Comparison of ENCODE assay signal across 10 cellular contexts in genomic region chr16:85003723-85004586, GRCh38. TPM values are rescaled to one million over a fixed set of nuclear protein-coding genes. Genes with fewer than 3 reads are reported as not detected.
DNase-seq lines count a peak whose midpoint lies in the region; ATAC-seq, FAIRE-seq and TF ChIP-seq lines count a peak whose summit lies in the region.
"Had no signal": no experiment of that assay in that cellular context is flagged by ENCODE, and none has a peak within 500 bp of the region (broad histone marks: within the 10 kb centered on the region; RNA-seq: fewer than 3 reads in every experiment).

No MANE protein-coding gene starts in this region.

- ATAC-seq in K562 = peak; percentile 10; the same call in 1 of the 3 replicates
- no peak for ATAC-seq in HepG2
- no peak for ATAC-seq in stimulated activated effector memory CD8-positive, alpha-beta T cell treated with anti-CD3 and anti-CD28 coated beads, Interleukin-12 subunit alpha, Interleukin-12 subunit beta, amount 100 ng/mL, for 72 hours
- no peak for ATAC-seq in GM18502 (IDR thresholded peaks at IDR 0.05; ENCODE audit: poor library complexity, unreplicated experiment)

- TF ChIP-seq EP300 in K562 (IDR thresholded peaks at IDR 0.05; ENCODE audit: low read length) (no peak), HepG2 (IDR thresholded peaks at IDR 0.05; ENCODE audit: low read depth in 2 of 2, low read length in 2 of 2) (no peak), HepG2 (CRISPR knock-in tag; IDR thresholded peaks at IDR 0.05; ENCODE audit: borderline replicate concordance) (no peak)

- H3K4me2 ChIP-seq in GM23248 (ENCODE audit: unreplicated experiment) = peak overlapping the region; percentile 88
- peak overlapping the region; percentile 34; the same call in 1 of the 2 replicates for H3K4me2 ChIP-seq in K562 (ENCODE audit: insufficient read depth, low read length)
- 0 out of 2 replicates have a peak overlapping the region, but pooled peaks have one; percentile 13 for H3K4me2 ChIP-seq in HepG2 (ENCODE audit: low read depth, low read length)

- peaks cover 89% of the 10 kb centered on the region for H3K79me2 ChIP-seq in GM23248 (ENCODE audit: insufficient read depth)
- H3K79me2 ChIP-seq in K562 (ENCODE audit: control insufficient read depth, insufficient read depth, low read length) = peaks cover 95% of the 10 kb centered on the region
- peaks cover 87% of the 10 kb centered on the region for H3K79me2 ChIP-seq in HepG2 (ENCODE audit: insufficient read depth, low read length)

- H3K4me1 ChIP-seq in GM23248 (ENCODE audit: insufficient read depth) (peaks cover 49% of the 10 kb centered on the region), K562 (replicated peaks in 1 of 2; ENCODE audit: control insufficient read depth in 2 of 2, insufficient read depth in 2 of 2, low read length in 2 of 2) (peaks cover 38 to 51% of the 10 kb centered on the region in 2 experiments), HepG2 (ENCODE audit: insufficient read depth, low read length) (peaks cover 98% of the 10 kb centered on the region)

- H3K36me3 Mint-ChIP-seq in stimulated activated effector memory CD8-positive, alpha-beta T cell treated with anti-CD3 and anti-CD28 coated beads, Interleukin-12 subunit alpha, Interleukin-12 subunit beta, amount 100 ng/mL, for 72 hours = peaks cover 32% of the 10 kb centered on the region

- TF ChIP-seq POLR2A in K562 (conservative IDR thresholded peaks at IDR 0.05) (no peak), HepG2 (IDR thresholded peaks at IDR 0.05; ENCODE audit: insufficient read depth in 1 of 2, low read depth in 2 of 2, low read length in 2 of 2) (no peak)

- CTCF ChIA-PET in K562 (lab: Yijun Ruan, JAX; ENCODE audit: low intra/inter-chr PET ratio) = no interaction called here
- CTCF ChIA-PET in HepG2 (lab: Yijun Ruan, JAX; ENCODE audit: low intra/inter-chr PET ratio, low total read pairs) = no interaction called here

- H3K9me3 ChIP-seq in GM23248 (ENCODE audit: low read depth) = no peaks in the 10 kb centered on the region
- no peaks in the 10 kb centered on the region for H3K9me3 ChIP-seq in K562 (replicated peaks; ENCODE audit: control insufficient read depth, insufficient read depth, low read depth, low read length)
- no peaks in the 10 kb centered on the region for H3K9me3 ChIP-seq in HepG2 (ENCODE audit: low read length)

- TF ChIP-seq CTCF in K562 (IDR thresholded peaks at IDR 0.05 in 2 of 3, conservative IDR thresholded peaks at IDR 0.05 in 1 of 3; ENCODE audit: insufficient read depth in 2 of 3, low read depth in 1 of 3, low read length in 3 of 3) (no peak), HepG2 (CRISPR knock-in tag; IDR thresholded peaks at IDR 0.05) (no peak), GM10266 (IDR thresholded peaks at IDR 0.05; ENCODE audit: control insufficient read depth, insufficient read depth, low read depth, missing control alignments) (no peak)

- H3K4me3 ChIP-seq in GM23248 (no peak overlapping the region), K562 (no peak overlapping the region), HepG2 (replicated peaks in 1 of 3; ENCODE audit: insufficient read depth in 1 of 3, low read depth in 2 of 3, low read length in 3 of 3) (no peak overlapping the region)

- H3K27ac Mint-ChIP-seq in stimulated activated effector memory CD8-positive, alpha-beta T cell treated with anti-CD3 and anti-CD28 coated beads, Interleukin-12 subunit alpha, Interleukin-12 subunit beta, amount 100 ng/mL, for 72 hours = peak overlapping the region; percentile 85

- POLR2A ChIA-PET in K562 (lab: Yijun Ruan, JAX) (interaction anchor here (0.8 to 2.8 kb wide), 2 partner anchors 8 to 22 kb away, joined by 3 to 15 read pairs; no protein-coding TSS in a partner anchor), HepG2 (lab: Yijun Ruan, JAX) (interaction anchor here (2.1 kb wide), 1 partner anchor 9 kb away, joined by 9 read pairs; no protein-coding TSS in a partner anchor)

- WGBS in GM23248 (ENCODE audit: low coverage in 1 of 2, low lambda C conversion rate in 2 of 2, missing lambda C conversion rate in 2 of 2), 2 experiments = 54 to 58% methylated on average over 13 to 16 of the region's 16 CpGs
- 26% methylated on average over 16 of the region's 16 CpGs for WGBS in K562 (ENCODE audit: insufficient coverage, low coverage, missing lambda C conversion rate)
- 92% methylated on average over 16 of the region's 16 CpGs for WGBS in HepG2 (ENCODE audit: low lambda C conversion rate)

- peaks cover 57% of the 10 kb centered on the region for H3K4me1 Mint-ChIP-seq in stimulated activated effector memory CD8-positive, alpha-beta T cell treated with anti-CD3 and anti-CD28 coated beads, Interleukin-12 subunit alpha, Interleukin-12 subunit beta, amount 100 ng/mL, for 72 hours

- peaks cover 16% of the 10 kb centered on the region for H3K9me1 ChIP-seq in K562 (ENCODE audit: control insufficient read depth, insufficient read depth, low read length)

- H3K9me3 Mint-ChIP-seq in stimulated activated effector memory CD8-positive, alpha-beta T cell treated with anti-CD3 and anti-CD28 coated beads, Interleukin-12 subunit alpha, Interleukin-12 subunit beta, amount 100 ng/mL, for 72 hours = no peaks in the 10 kb centered on the region

- TF ChIP-seq RAD21 in K562 (CRISPR knock-in tag; conservative IDR thresholded peaks at IDR 0.05 in 1 of 2, IDR thresholded peaks at IDR 0.05 in 1 of 2) = no peak
- TF ChIP-seq RAD21 in HepG2 (CRISPR knock-in tag; IDR thresholded peaks at IDR 0.05) = no peak

- FAIRE-seq in K562 (lab: Jason Lieb, UNC) = no peak
- FAIRE-seq in HepG2 (lab: Jason Lieb, UNC) = no peak
- no peak for FAIRE-seq in urothelium cell line (lab: Jason Lieb, UNC)

- in situ Hi-C loops in GM23248 (cut with MboI) (no loop called here), K562 (cut with MboI) (no loop called here), HepG2 (cut with HindIII; ENCODE audit: extremely low pct_ligation_motif_present, low pct_unique_long_range_greater_than_20kb) (no loop called here)

- BruUV-seq in K562 (replicated peaks; lab: Mats Ljungman, UMichigan) (no TSS peak), HepG2 (replicated peaks; lab: Mats Ljungman, UMichigan) (no TSS peak)

- H3F3A ChIP-seq in GM23248 (ENCODE audit: insufficient read depth) = peaks cover 36% of the 10 kb centered on the region

- H3K27ac ChIP-seq in GM23248 (peak overlapping the region; percentile 94), K562 (ENCODE audit: extremely low read depth, low read depth, low read length) (0 out of 3 replicates have a peak overlapping the region, but pooled peaks have one; percentile 10), HepG2 (ENCODE audit: extremely low read length, insufficient read depth, low read length) (no peak overlapping the region)

- no peak for DNase-seq in GM23248
- DNase-seq in K562 (ENCODE audit: extremely low read depth in 1 of 4, low spot score in 3 of 4) = peak in 2 of 4 experiments; percentile 28 to 31
- DNase-seq in HepG2 (ENCODE audit: low spot score) = no peak
- no peak for DNase-seq in stimulated activated effector memory CD8-positive, alpha-beta T cell treated with anti-CD3 and anti-CD28 coated beads, Interleukin-12 subunit alpha, Interleukin-12 subunit beta, amount 100 ng/mL, for 72 hours (ENCODE audit: low spot score in 2 of 2)
- no peak for DNase-seq in GM10266 (ENCODE audit: extremely low spot score)
- no peak for DNase-seq in NCI-H748 treated with DMSO at 0.1 percent for 48 hours (lab: John Stamatoyannopoulos, UW)
- no peak for DNase-seq in urothelium cell line (ENCODE audit: low spot score)
- DNase-seq: activated CD8-positive, alpha-beta memory T cell treated with anti-CD3 and anti-CD28 coated beads, Interleukin-2, amount 50 U/mL, for 4 hours; NCI-H2227 treated with DMSO at 0.1 percent for 48 hours had no signal

- no peak overlapping the region for H3K4me3 Mint-ChIP-seq in stimulated activated effector memory CD8-positive, alpha-beta T cell treated with anti-CD3 and anti-CD28 coated beads, Interleukin-12 subunit alpha, Interleukin-12 subunit beta, amount 100 ng/mL, for 72 hours

- H3K27me3 ChIP-seq in GM23248 (replicated peaks; ENCODE audit: insufficient read depth) (no peaks in the 10 kb centered on the region), K562 (ENCODE audit: control insufficient read depth in 2 of 2, insufficient read depth in 2 of 2, low read length in 2 of 2) (no peaks in the 10 kb centered on the region), HepG2 (ENCODE audit: control insufficient read depth in 1 of 2, insufficient read depth in 2 of 2, low read length in 2 of 2) (no peaks in the 10 kb centered on the region)

- intact Hi-C loops in K562 (cut with micrococcal nuclease) (no loop called here), HepG2 (cut with micrococcal nuclease; ENCODE audit: unreplicated experiment) (no loop called here)

- H4K20me1 ChIP-seq in GM23248 (ENCODE audit: insufficient read depth) (no peaks in the 10 kb centered on the region), K562 (replicated peaks; ENCODE audit: control insufficient read depth, insufficient read depth, low read length) (peaks cover 45% of the 10 kb centered on the region), HepG2 (ENCODE audit: insufficient read depth, low read length) (peaks cover 21% of the 10 kb centered on the region; the same call in 1 of the 2 replicates)

- H3K9ac ChIP-seq in GM23248 = 0 out of 2 replicates have a peak overlapping the region, but pooled peaks have one; percentile 8
- H3K9ac ChIP-seq in K562 (ENCODE audit: insufficient read depth in 1 of 2, low read depth in 2 of 2, low read length in 2 of 2) = peak overlapping the region in 1 of 2 experiments; percentile 73; a peak in 1 of 4 replicates
- no peak overlapping the region for H3K9ac ChIP-seq in HepG2 (ENCODE audit: insufficient read depth, low read depth, low read length)

- no peaks in the 10 kb centered on the region for H3K36me3 ChIP-seq in GM23248 (ENCODE audit: low read depth)
- peaks cover 63% of the 10 kb centered on the region for H3K36me3 ChIP-seq in K562 (ENCODE audit: control insufficient read depth, insufficient read depth, low read length)
- peaks cover 7% of the 10 kb centered on the region in 2 experiments; a peak in 4 of 5 replicates for H3K36me3 ChIP-seq in HepG2 (replicated peaks in 1 of 2; ENCODE audit: control insufficient read depth in 1 of 2, insufficient read depth in 2 of 2, low read length in 2 of 2)

- no peaks in the 10 kb centered on the region for H3K9me2 ChIP-seq in GM23248 (ENCODE audit: insufficient read depth)

- H2AFZ ChIP-seq in GM23248 (no peak overlapping the region), K562 (ENCODE audit: low read depth, low read length) (no peak overlapping the region), HepG2 (ENCODE audit: low read length) (no peak overlapping the region)

RNA-seq across cellular contexts. Expression of gene ZDHHC7, which starts 7.4 kb away (rescaled TPM):
- 71.8 and 95.2 TPM in 2 replicates for total RNA-seq in GM23248 (2014; rRNA removed; shearing (Covaris generic))
- 39.3 and 39.9 TPM in 2 replicates for polyA plus RNA-seq in GM23248 (2016; fragmentation: Nextera tagmentation; extraction: Ambion mirVana)
- total RNA-seq in K562 (2011; cell fraction: chromatin; rRNA removed; ENCODE audit: low replicate concordance) = 116 and 182 TPM in 2 replicates
- 70.2 and 72.6 TPM in 2 replicates for total RNA-seq in K562 (2011; cell fraction: nucleolus; rRNA removed)
- total RNA-seq in K562 (2011; cell fraction: nucleoplasm; rRNA removed) = 82.7 and 89.1 TPM in 2 replicates
- 37.4 and 42.5 TPM in 2 replicates for total RNA-seq in K562 (2014; rRNA removed)
- 37.2 and 38.1 TPM in 2 replicates for total RNA-seq in K562 (2014; rRNA removed; fragmentation: Illumina TruSeq; extraction: Trizol)
- 44.5 and 44.6 TPM in 2 replicates for total RNA-seq in K562 (2015; rRNA removed; fragmentation: Illumina TruSeq; extraction: Trizol)
- 45.7 and 47.0 TPM in 2 replicates for total RNA-seq in K562 (2021)
- 36.5 and 42.5 TPM in 2 replicates for polyA plus RNA-seq in K562 (2011; rRNA removed)
- polyA plus RNA-seq in K562 (2011; cell fraction: cytosol; rRNA removed) = 43.9 and 59.7 TPM in 2 replicates
- 78.8 and 96.8 TPM in 2 replicates for polyA plus RNA-seq in K562 (2011; cell fraction: nucleus; rRNA removed)
- polyA plus RNA-seq in K562 (2012) = 37.6 and 39.5 TPM in 2 replicates
- 48.2 and 49.7 TPM in 2 replicates for polyA plus RNA-seq in K562 (2014; fragmentation: Illumina TruSeq; extraction: Trizol)
- 1 to 10 TPM; 1.7 to 1.8 TPM for polyA plus RNA-seq in K562 (2014; fragmentation: Nextera tagmentation; extraction: Ambion mirVana)
- 31.3 and 39.8 TPM in 2 replicates for polyA plus RNA-seq in K562 (2014; rRNA removed)
- polyA minus RNA-seq in K562 (2011; rRNA and poly(A)+ RNA removed) = 22.4 and 22.5 TPM in 2 replicates
- polyA minus RNA-seq in K562 (2011; cell fraction: cytosol; rRNA and poly(A)+ RNA removed) = 14.8 and 19.9 TPM in 2 replicates
- polyA minus RNA-seq in K562 (2011; cell fraction: nucleus; rRNA and poly(A)+ RNA removed) = 17.2 and 23.5 TPM in 2 replicates
- 39.6 and 46.8 TPM in 2 replicates for total RNA-seq in HepG2 (2016; rRNA removed; fragmentation: Illumina TruSeq; extraction: Trizol)
- 7.0 and 8.2 TPM in 2 replicates for total RNA-seq in HepG2 (2016; cell fraction: cytosol; rRNA removed; fragmentation: Illumina TruSeq; extraction: Trizol; ENCODE audit: low read depth)
- 36.4 and 48.1 TPM in 2 replicates for total RNA-seq in HepG2 (2016; cell fraction: insoluble cytoplasmic fraction; rRNA removed; fragmentation: Illumina TruSeq; extraction: Trizol)
- total RNA-seq in HepG2 (2016; cell fraction: membrane; rRNA removed; fragmentation: Illumina TruSeq; extraction: Trizol) = 31.2 and 33.2 TPM in 2 replicates
- 34.5 and 37.8 TPM in 2 replicates for total RNA-seq in HepG2 (2016; cell fraction: nucleus; rRNA removed; fragmentation: Illumina TruSeq; extraction: Trizol)
- polyA plus RNA-seq in HepG2 (2011; rRNA removed) = 67.6 and 79.2 TPM in 2 replicates
- polyA plus RNA-seq in HepG2 (2011; cell fraction: cytosol; rRNA removed) = 96.7 and 128 TPM in 2 replicates
- polyA plus RNA-seq in HepG2 (2011; cell fraction: nucleus; rRNA removed) = 127 and 132 TPM in 2 replicates
- polyA plus RNA-seq in HepG2 (2012) = 56.5 and 63.5 TPM in 2 replicates
- polyA plus RNA-seq in HepG2 (2016; cell fraction: cytosol; fragmentation: Illumina TruSeq; extraction: Trizol; ENCODE audit: low read depth) = 4.1 and 4.9 TPM in 2 replicates
- polyA plus RNA-seq in HepG2 (2016; cell fraction: insoluble cytoplasmic fraction; fragmentation: Illumina TruSeq; extraction: Trizol; ENCODE audit: low read depth) = 35.0 and 37.7 TPM in 2 replicates
- 18.0 and 19.5 TPM in 2 replicates for polyA plus RNA-seq in HepG2 (2016; cell fraction: membrane; fragmentation: Illumina TruSeq; extraction: Trizol; ENCODE audit: low read depth)
- 57.2 and 68.7 TPM in 2 replicates for polyA plus RNA-seq in HepG2 (2016; cell fraction: nucleus; fragmentation: Illumina TruSeq; extraction: Trizol; ENCODE audit: insufficient read depth, low read depth)
- 49.1 and 145 TPM in 2 replicates for polyA minus RNA-seq in HepG2 (2011; rRNA and poly(A)+ RNA removed; ENCODE audit: low replicate concordance)
- 43.3 and 54.9 TPM in 2 replicates for polyA minus RNA-seq in HepG2 (2011; cell fraction: cytosol; rRNA and poly(A)+ RNA removed)
- polyA minus RNA-seq in HepG2 (2011; cell fraction: nucleus; rRNA and poly(A)+ RNA removed) = 53.7 and 58.9 TPM in 2 replicates

RNA-seq across cellular contexts. Expression of gene KIAA0513, which starts 23.6 kb away (rescaled TPM):
- total RNA-seq in GM23248 (2014; rRNA removed; shearing (Covaris generic)) = 5.3 and 7.6 TPM in 2 replicates
- 5.4 and 5.8 TPM in 2 replicates for polyA plus RNA-seq in GM23248 (2016; fragmentation: Nextera tagmentation; extraction: Ambion mirVana)
- total RNA-seq in K562 (2011; cell fraction: chromatin; rRNA removed; ENCODE audit: low replicate concordance) = 51.3 and 93.2 TPM in 2 replicates
- total RNA-seq in K562 (2011; cell fraction: nucleolus; rRNA removed) = 39.2 and 39.4 TPM in 2 replicates
- total RNA-seq in K562 (2011; cell fraction: nucleoplasm; rRNA removed) = 29.0 and 33.3 TPM in 2 replicates
- total RNA-seq in K562 (2014; rRNA removed) = 11.0 and 11.2 TPM in 2 replicates
- total RNA-seq in K562 (2014; rRNA removed; fragmentation: Illumina TruSeq; extraction: Trizol) = 6.1 and 10.3 TPM in 2 replicates
- total RNA-seq in K562 (2015; rRNA removed; fragmentation: Illumina TruSeq; extraction: Trizol) = 9.3 and 9.7 TPM in 2 replicates
- total RNA-seq in K562 (2021) = 13.7 and 14.7 TPM in 2 replicates
- 6.9 and 8.6 TPM in 2 replicates for polyA plus RNA-seq in K562 (2011; rRNA removed)
- 4.0 and 9.6 TPM in 2 replicates for polyA plus RNA-seq in K562 (2011; cell fraction: cytosol; rRNA removed)
- 6.8 and 12.9 TPM in 2 replicates for polyA plus RNA-seq in K562 (2011; cell fraction: nucleus; rRNA removed)
- 10.5 and 13.3 TPM in 2 replicates for polyA plus RNA-seq in K562 (2012)
- 10.1 and 12.6 TPM in 2 replicates for polyA plus RNA-seq in K562 (2014; fragmentation: Illumina TruSeq; extraction: Trizol)
- under 1 TPM; 0.18 to 0.36 TPM for polyA plus RNA-seq in K562 (2014; fragmentation: Nextera tagmentation; extraction: Ambion mirVana)
- 9.8 and 10.2 TPM in 2 replicates for polyA plus RNA-seq in K562 (2014; rRNA removed)
- polyA minus RNA-seq in K562 (2011; rRNA and poly(A)+ RNA removed) = 7.7 and 17.3 TPM in 2 replicates
- 5.1 and 6.4 TPM in 2 replicates for polyA minus RNA-seq in K562 (2011; cell fraction: cytosol; rRNA and poly(A)+ RNA removed)
- 9.6 and 11.7 TPM in 2 replicates for polyA minus RNA-seq in K562 (2011; cell fraction: nucleus; rRNA and poly(A)+ RNA removed)
- 1.5 and 1.8 TPM in 2 replicates for total RNA-seq in HepG2 (2016; rRNA removed; fragmentation: Illumina TruSeq; extraction: Trizol)
- 0.62 and 0.91 TPM in 2 replicates for total RNA-seq in HepG2 (2016; cell fraction: cytosol; rRNA removed; fragmentation: Illumina TruSeq; extraction: Trizol; ENCODE audit: low read depth)
- 1.5 and 1.7 TPM in 2 replicates for total RNA-seq in HepG2 (2016; cell fraction: insoluble cytoplasmic fraction; rRNA removed; fragmentation: Illumina TruSeq; extraction: Trizol)
- total RNA-seq in HepG2 (2016; cell fraction: membrane; rRNA removed; fragmentation: Illumina TruSeq; extraction: Trizol) = 0.99 and 1.1 TPM in 2 replicates
- 0.75 and 1.6 TPM in 2 replicates for total RNA-seq in HepG2 (2016; cell fraction: nucleus; rRNA removed; fragmentation: Illumina TruSeq; extraction: Trizol)
- polyA plus RNA-seq in HepG2 (2011; rRNA removed) = 1.8 and 2.4 TPM in 2 replicates
- 1.6 and 2.3 TPM in 2 replicates for polyA plus RNA-seq in HepG2 (2011; cell fraction: cytosol; rRNA removed)
- polyA plus RNA-seq in HepG2 (2011; cell fraction: nucleus; rRNA removed) = 6.1 and 6.2 TPM in 2 replicates
- 1.6 and 2.5 TPM in 2 replicates for polyA plus RNA-seq in HepG2 (2012)
- polyA plus RNA-seq in HepG2 (2016; cell fraction: cytosol; fragmentation: Illumina TruSeq; extraction: Trizol; ENCODE audit: low read depth) = 0.47 and 1.2 TPM in 2 replicates
- polyA plus RNA-seq in HepG2 (2016; cell fraction: insoluble cytoplasmic fraction; fragmentation: Illumina TruSeq; extraction: Trizol; ENCODE audit: low read depth) = 1.3 and 1.5 TPM in 2 replicates
- polyA plus RNA-seq in HepG2 (2016; cell fraction: membrane; fragmentation: Illumina TruSeq; extraction: Trizol; ENCODE audit: low read depth) = 0.90 and 1.2 TPM in 2 replicates
- 1.4 and 2.0 TPM in 2 replicates for polyA plus RNA-seq in HepG2 (2016; cell fraction: nucleus; fragmentation: Illumina TruSeq; extraction: Trizol; ENCODE audit: insufficient read depth, low read depth)
- polyA minus RNA-seq in HepG2 (2011; rRNA and poly(A)+ RNA removed; ENCODE audit: low replicate concordance) = 1.2 and 3.4 TPM in 2 replicates
- 0.99 and 1.8 TPM in 2 replicates for polyA minus RNA-seq in HepG2 (2011; cell fraction: cytosol; rRNA and poly(A)+ RNA removed)
- 3.6 and 5.5 TPM in 2 replicates for polyA minus RNA-seq in HepG2 (2011; cell fraction: nucleus; rRNA and poly(A)+ RNA removed)

Comparison
In these comparisons a context has a peak if more than half of its experiments do, and no peak if none do; other contexts are left out.
1. H3K4me2 ChIP-seq: peak in every context shown above with its lines; median percentile 88 in GM23248; 34 in K562; 13 in HepG2.